Comparison of ENCODE assay signal across 13 cellular contexts in the genomic region with DNA sequence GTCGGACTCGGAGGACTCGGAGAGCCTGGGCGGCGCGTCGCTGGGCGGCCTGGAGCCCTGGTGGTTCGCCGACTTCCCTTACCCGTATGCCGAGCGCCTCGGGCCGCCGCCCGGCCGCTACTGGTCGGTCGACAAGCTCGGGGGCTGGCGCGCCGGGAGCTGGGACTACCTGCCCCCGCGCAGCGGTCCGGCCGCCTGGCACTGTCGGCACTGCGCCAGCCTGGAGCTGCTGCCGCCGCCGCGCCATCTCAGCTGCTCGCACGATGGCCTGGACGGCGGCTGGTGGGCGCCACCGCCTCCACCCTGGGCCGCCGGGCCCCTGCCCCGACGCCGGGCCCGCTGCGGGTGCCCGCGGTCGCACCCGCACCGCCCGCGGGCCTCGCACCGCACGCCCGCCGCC. TPM values are rescaled to one million over a fixed set of nuclear protein-coding genes. Genes with fewer than 3 reads are reported as not detected.
DNase-seq lines count a peak whose midpoint lies in the region; ATAC-seq and TF ChIP-seq lines count a peak whose summit lies in the region.
"Had no signal": no experiment of that assay in that cellular context is flagged by ENCODE, and none has a peak within 500 bp of the region (broad histone marks: within the 10 kb centered on the region; RNA-seq: fewer than 3 reads in every experiment).

No MANE protein-coding gene starts in this region.

- no peak overlapping the region for H3K27ac Mint-ChIP-seq in activated B cell treated with CpG ODN at 0.5 μM for 24 hours

- no peaks in the 10 kb centered on the region for H3K9me3 Mint-ChIP-seq in activated B cell treated with CpG ODN at 0.5 μM for 24 hours
- H3K9me3 Mint-ChIP-seq: dendritic cell treated with granulocyte-macrophage colony-stimulating factor and Interleukin-4, amounts not matched to agents 40 ng/mL and 50 ng/mL, for 4 days had no signal

- H3K4me3 Mint-ChIP-seq in activated B cell treated with CpG ODN at 0.5 μM for 24 hours = no peak overlapping the region
- H3K4me3 Mint-ChIP-seq: dendritic cell treated with granulocyte-macrophage colony-stimulating factor and Interleukin-4, amounts not matched to agents 40 ng/mL and 50 ng/mL, for 4 days had no signal

- POLR2A ChIA-PET in activated B cell treated with CpG ODN at 0.5 μM for 24 hours (lab: Charles Lee) = interaction anchor here (0.6 to 1.3 kb wide), 2 partner anchors 11 to 52 kb away, joined by 4 to 5 read pairs; a partner anchor contains a TSS

- intact Hi-C loops in activated B cell treated with CpG ODN at 0.5 μM for 24 hours (cut with micrococcal nuclease) = no loop called here

- peak overlapping the region in 2 of 4 donors; percentile 30 to 84 for H3K4me3 ChIP-seq in tibial nerve
- H3K4me3 ChIP-seq: SJSA1 had no signal

- peaks cover 0 to 12% (median 5%) of the 10 kb centered on the region in 3 donors for H3K36me3 ChIP-seq in tibial nerve

- H3K4me1 ChIP-seq in tibial nerve = peaks cover 0 to 38% (median 18%) of the 10 kb centered on the region in 4 donors

- WGBS in tibial nerve, 2 donors = 5 to 27% methylated on average over 6 to 40 of the region's 60 CpGs

- ATAC-seq in activated B cell treated with CpG ODN at 0.5 μM for 24 hours (ENCODE audit: low read depth) = no peak

- no peak for TF ChIP-seq POLR2A in tibial nerve (IDR thresholded peaks at IDR 0.05)

- H3K27me3 Mint-ChIP-seq in activated B cell treated with CpG ODN at 0.5 μM for 24 hours = peaks cover 23% of the 10 kb centered on the region

- no peaks in the 10 kb centered on the region for H3K9me3 ChIP-seq in tibial nerve
- H3K9me3 ChIP-seq: right atrium auricular region, SJSA1 had no signal

- no peak overlapping the region for H3K27ac ChIP-seq in tibial nerve
- H3K27ac ChIP-seq: right atrium auricular region, SJSA1 had no signal

- TF ChIP-seq CTCF in activated B cell treated with CpG ODN at 0.5 μM for 24 hours (IDR thresholded peaks at IDR 0.05) (no peak), tibial nerve (IDR thresholded peaks at IDR 0.05) (no peak)

- TF ChIP-seq EP300 in tibial nerve (IDR thresholded peaks at IDR 0.05) = no peak

- H3K4me1 Mint-ChIP-seq in activated B cell treated with CpG ODN at 0.5 μM for 24 hours = peaks cover 35% of the 10 kb centered on the region

- DNase-seq in DMS53 (lab: John Stamatoyannopoulos, UW) (peak; percentile 66), DMS53 treated with DMSO at 0.1 percent for 48 hours (lab: John Stamatoyannopoulos, UW; ENCODE audit: unreplicated experiment) (no peak), COLO668 (lab: John Stamatoyannopoulos, UW; ENCODE audit: unreplicated experiment) (peak; percentile 47), activated B cell treated with CpG ODN at 0.5 μM for 24 hours (peak; percentile 36), lung microvascular endothelial cell (ENCODE audit: low read depth in 2 of 2) (peak; percentile 29 to 42), AG20443 (ENCODE audit: low spot score) (no peak), tibial nerve (ENCODE audit: low spot score in 2 of 2) (no peak), glomerular visceral epithelial cell (ENCODE audit: extremely low spot score) (no peak)
- DNase-seq: activated naive CD4-positive, alpha-beta T cell treated with Interleukin-2 at 50 U/mL for 16 hours; head of caudate nucleus had no signal

- H3K27me3 ChIP-seq in tibial nerve = peaks cover 0 to 30% of the 10 kb centered on the region in 2 donors

- CTCF ChIA-PET in activated B cell treated with CpG ODN at 0.5 μM for 24 hours (lab: Charles Lee) = interaction anchor here (0.9 to 1.1 kb wide), 2 partner anchors 52 to 92 kb away, joined by 3 read pairs; a partner anchor contains a TSS

- H3K36me3 Mint-ChIP-seq in activated B cell treated with CpG ODN at 0.5 μM for 24 hours (ENCODE audit: low read depth) = peaks cover 23% of the 10 kb centered on the region

RNA-seq across cellular contexts. Expression of a gene that starts 2.5 kb away (rescaled TPM):
- total RNA-seq in activated B cell treated with CpG ODN at 0.5 μM for 24 hours = 63.4 and 71.4 TPM in 2 replicates
- total RNA-seq in lung microvascular endothelial cell = 10.0 and 14.5 TPM in 2 replicates
- 10 to 100 TPM; 15.1 to 33.1 (median 29.7) TPM for total RNA-seq in tibial nerve

RNA-seq across cellular contexts. Expression of a gene that starts 12.1 kb away (rescaled TPM):
- total RNA-seq in activated B cell treated with CpG ODN at 0.5 μM for 24 hours = 1.7 and 2.2 TPM in 2 replicates
- under 0.01 and 0.20 TPM in 2 replicates for total RNA-seq in lung microvascular endothelial cell
- total RNA-seq in tibial nerve = 1 to 10 TPM in 2 of 4 donors, under 1 TPM in 2; 0.44 to 4.1 (median 1.5) TPM

RNA-seq across cellular contexts. Expression of a gene that starts 25.9 kb away (rescaled TPM):
- total RNA-seq in activated B cell treated with CpG ODN at 0.5 μM for 24 hours = 35.6 and 40.5 TPM in 2 replicates
- total RNA-seq in lung microvascular endothelial cell = 40.1 and 43.1 TPM in 2 replicates
- total RNA-seq in tibial nerve = 100 to 1,000 TPM in 1 of 4 donors, 10 to 100 TPM in 3; 56.7 to 114 (median 65.1) TPM

RNA-seq across cellular contexts. Expression of a gene that starts 49.8 kb away (rescaled TPM):
- total RNA-seq in activated B cell treated with CpG ODN at 0.5 μM for 24 hours (0.93 and 1.2 TPM in 2 replicates), lung microvascular endothelial cell (0.20 and 0.22 TPM in 2 replicates), tibial nerve (under 1 TPM; 0.42 to 0.90 (median 0.51) TPM)

RNA-seq across cellular contexts. Expression of a gene that starts 51.9 kb away (rescaled TPM):
- total RNA-seq in activated B cell treated with CpG ODN at 0.5 μM for 24 hours = 50.8 and 51.9 TPM in 2 replicates
- total RNA-seq in lung microvascular endothelial cell = 34.9 and 37.0 TPM in 2 replicates
- 10 to 100 TPM; 51.3 to 78.6 (median 65.8) TPM for total RNA-seq in tibial nerve

Comparison
In these comparisons a context has a peak if more than half of its experiments do, and no peak if none do; other contexts are left out.
1. DNase-seq: peak in DMS53 (single experiment), COLO668 (single experiment), activated B cell treated with CpG ODN at 0.5 μM for 24 hours (single experiment) and lung microvascular endothelial cell (2 of 2); none in DMS53 treated with DMSO at 0.1 percent for 48 hours (single experiment), AG20443 (single experiment), tibial nerve (0 of 2) and glomerular visceral epithelial cell (single experiment).